In genomic region chr2:127886593-127886935, GRCh38 we compare ENCODE assay signal across 8 cellular contexts. TPM values are rescaled to one million over a fixed set of nuclear protein-coding genes. Genes with fewer than 3 reads are reported as not detected.
DNase-seq lines count a peak whose midpoint lies in the region; ATAC-seq, FAIRE-seq and TF ChIP-seq lines count a peak whose summit lies in the region.
"Not testable (repeated sequence)": the region's sequence is repeated elsewhere in the genome, so short reads cannot be mapped to it uniquely, and the experiment has no call there.

No MANE protein-coding gene starts in this region.

- in situ Hi-C loops in K562 (cut with MboI) = not testable (repeated sequence)

- TF ChIP-seq EP300 in K562 (IDR thresholded peaks at IDR 0.05; ENCODE audit: low read length) = not testable (repeated sequence)

- H3K4me1 ChIP-seq in K562 (replicated peaks in 1 of 2; ENCODE audit: control insufficient read depth in 2 of 2, insufficient read depth in 2 of 2, low read length in 2 of 2) = peaks cover 6 to 13% of the 10 kb centered on the region in 2 experiments; a peak in 3 of 5 replicates
- peaks cover 0 to 48% (median 36%) of the 10 kb centered on the region in 12 donors for H3K4me1 ChIP-seq in heart left ventricle

- H3K36me3 Mint-ChIP-seq in naive thymus-derived CD8-positive, alpha-beta T cell = peaks cover 0 to 28% (median 9%) of the 10 kb centered on the region in 3 donors

- H3K4me3 ChIP-seq in SK-N-MC (peak overlapping the region; percentile 79), K562 (peak overlapping the region; percentile 51), heart left ventricle (peak overlapping the region; percentile 50 to 90 (median 72))

- peak overlapping the region; percentile 63 to 92 (median 90) for H3K27ac Mint-ChIP-seq in naive thymus-derived CD8-positive, alpha-beta T cell

- FAIRE-seq in K562 (lab: Jason Lieb, UNC) = not testable (repeated sequence)

- TF ChIP-seq CTCF in K562 (IDR thresholded peaks at IDR 0.05 in 2 of 3, conservative IDR thresholded peaks at IDR 0.05 in 1 of 3; ENCODE audit: insufficient read depth in 2 of 3, low read depth in 1 of 3, low read length in 3 of 3); heart left ventricle (IDR thresholded peaks at IDR 0.05): not testable (repeated sequence)

- ATAC-seq in GM21717 (IDR thresholded peaks at IDR 0.05; ENCODE audit: unreplicated experiment) = peak; percentile 34
- peak; percentile 27 for ATAC-seq in HG03342 (IDR thresholded peaks at IDR 0.05; ENCODE audit: unreplicated experiment)
- ATAC-seq in K562 = peak; percentile 56
- peak; percentile 7 to 55 (median 48) for ATAC-seq in heart left ventricle
- ATAC-seq in naive thymus-derived CD8-positive, alpha-beta T cell = peak; percentile 17 to 23

- TF ChIP-seq POLR2A in K562 (conservative IDR thresholded peaks at IDR 0.05); heart left ventricle (IDR thresholded peaks at IDR 0.05): not testable (repeated sequence)

- peak overlapping the region; percentile 75 for H3K9ac ChIP-seq in SK-N-MC (ENCODE audit: insufficient read length)
- peak overlapping the region; percentile 58 to 93; a peak in 3 of 4 replicates for H3K9ac ChIP-seq in K562 (ENCODE audit: insufficient read depth in 1 of 2, low read depth in 2 of 2, low read length in 2 of 2)

- not testable (repeated sequence) for H3K9me3 Mint-ChIP-seq in naive thymus-derived CD8-positive, alpha-beta T cell

- H3K4me2 ChIP-seq in K562 (ENCODE audit: insufficient read depth, low read length) = peak overlapping the region; percentile 61; the same call in 1 of the 2 replicates

- WGBS in K562 (ENCODE audit: insufficient coverage, low coverage, missing lambda C conversion rate) = 0% methylated on average over 19 of the region's 32 CpGs
- 0% methylated on average over 4 to 32 of the region's 32 CpGs for WGBS in heart left ventricle, 4 donors

- not testable (repeated sequence) for H3K27me3 ChIP-seq in K562 (ENCODE audit: control insufficient read depth in 2 of 2, insufficient read depth in 2 of 2, low read length in 2 of 2); heart left ventricle

- not testable (repeated sequence) for H3K9me1 ChIP-seq in K562 (ENCODE audit: control insufficient read depth, insufficient read depth, low read length)

- peaks cover 43% of the 10 kb centered on the region for H3K79me2 ChIP-seq in K562 (ENCODE audit: control insufficient read depth, insufficient read depth, low read length)

- intact Hi-C loops in K562 (cut with micrococcal nuclease) = not testable (repeated sequence)
- intact Hi-C loops in heart left ventricle (cut with DNase I) = loop anchor here in 6 of 10 donors (2.0 to 10.0 kb wide), 4 partner anchors 138 to 208 kb away; partner anchors contain the start of genes SAP130 (in 4 of the 6) and UGGT1 (in 3 of the 6)

- H3K36me3 ChIP-seq in SK-N-MC (ENCODE audit: insufficient read depth, low read length) = peaks cover 24% of the 10 kb centered on the region
- peaks cover 28% of the 10 kb centered on the region; the same call in 2 of the 3 replicates for H3K36me3 ChIP-seq in K562 (ENCODE audit: control insufficient read depth, insufficient read depth, low read length)
- H3K36me3 ChIP-seq in heart left ventricle = peaks cover 0 to 26% (median 18%) of the 10 kb centered on the region in 9 donors

- H3K9me3 ChIP-seq in SK-N-MC (ENCODE audit: low read depth, low read length); K562 (replicated peaks; ENCODE audit: control insufficient read depth, insufficient read depth, low read depth, low read length); heart left ventricle: not testable (repeated sequence)

- H4K20me1 ChIP-seq in K562 (replicated peaks; ENCODE audit: control insufficient read depth, insufficient read depth, low read length) = not testable (repeated sequence)

- H3K27ac ChIP-seq in SK-N-MC = peak overlapping the region; percentile 83
- H3K27ac ChIP-seq in K562 (ENCODE audit: extremely low read depth, low read depth, low read length) = peak overlapping the region; percentile 55; the same call in 2 of the 3 replicates
- H3K27ac ChIP-seq in heart left ventricle = peak overlapping the region; percentile 81 to 94 (median 92)
- H3K27ac ChIP-seq in temporal lobe (ENCODE audit: low read depth, low read length) = peak overlapping the region; percentile 57

- BruUV-seq in K562 (replicated peaks; lab: Mats Ljungman, UMichigan) = TSS peak; percentile 69

- TF ChIP-seq RAD21 in K562 (CRISPR knock-in tag; conservative IDR thresholded peaks at IDR 0.05 in 1 of 2, IDR thresholded peaks at IDR 0.05 in 1 of 2) = not testable (repeated sequence)

- not testable (repeated sequence) for H3K27me3 Mint-ChIP-seq in naive thymus-derived CD8-positive, alpha-beta T cell

- H3K4me1 Mint-ChIP-seq in naive thymus-derived CD8-positive, alpha-beta T cell = peaks cover 29 to 53% (median 46%) of the 10 kb centered on the region in 4 donors

- POLR2A ChIA-PET in K562 (lab: Yijun Ruan, JAX); naive thymus-derived CD8-positive, alpha-beta T cell (lab: Charles Lee): not testable (repeated sequence)

- CTCF ChIA-PET in K562 (lab: Yijun Ruan, JAX; ENCODE audit: low intra/inter-chr PET ratio) = not testable (repeated sequence)

- H2AFZ ChIP-seq in K562 (ENCODE audit: low read depth, low read length) = peak overlapping the region; percentile 70

- DNase-seq in ELR (ENCODE audit: low read depth) = peak; percentile 27
- DNase-seq in SK-N-MC (ENCODE audit: low read depth, low spot score); K562 (ENCODE audit: extremely low read depth in 1 of 4, low spot score in 3 of 4); heart left ventricle; naive thymus-derived CD8-positive, alpha-beta T cell: not testable (repeated sequence)

- H3K4me3 Mint-ChIP-seq in naive thymus-derived CD8-positive, alpha-beta T cell = peak overlapping the region; percentile 75 to 91 (median 86)

TF ChIP-seq in K562, 482 proteins besides CTCF, POLR2A, EP300 and RAD21:
- peak; percentile 2; the same call in 1 of the 2 replicates for TF ChIP-seq POLR2G (IDR thresholded peaks at IDR 0.05; ENCODE audit: low read depth, low read length)
- 0 out of 2 replicates have a peak, but pooled peaks have one; percentile 2 for TF ChIP-seq ZNF583 (CRISPR knock-in tag; IDR thresholded peaks at IDR 0.05)
- TF ChIP-seq GABPB1 (CRISPR knock-in tag; IDR thresholded peaks at IDR 0.05) = 0 out of 2 replicates have a peak, but pooled peaks have one; percentile 4
- TF ChIP-seq ZFX (CRISPR knock-in tag; IDR thresholded peaks at IDR 0.05) = peak; percentile 71
- TF ChIP-seq NRF1 (conservative IDR thresholded peaks at IDR 0.05 in 1 of 2, IDR thresholded peaks at IDR 0.05 in 1 of 2) = peak; percentile 41 to 43; a peak in 2 of 4 replicates

RNA-seq across cellular contexts. Expression of gene AMMECR1L, which starts 0.8 kb away (rescaled TPM):
- total RNA-seq in K562 (2011; cell fraction: chromatin; rRNA removed; ENCODE audit: low replicate concordance) = 23.9 and 25.5 TPM in 2 replicates
- total RNA-seq in K562 (2011; cell fraction: nucleolus; rRNA removed) = 13.4 and 14.2 TPM in 2 replicates
- total RNA-seq in K562 (2011; cell fraction: nucleoplasm; rRNA removed) = 14.6 and 16.1 TPM in 2 replicates
- total RNA-seq in K562 (2014; rRNA removed) (6.5 and 7.3 TPM in 2 replicates), K562 (2014; rRNA removed; fragmentation: Illumina TruSeq; extraction: Trizol) (13.8 and 14.3 TPM in 2 replicates), K562 (2015; rRNA removed; fragmentation: Illumina TruSeq; extraction: Trizol) (11.2 and 11.5 TPM in 2 replicates), K562 (2021) (12.6 and 13.4 TPM in 2 replicates), heart left ventricle (10 to 100 TPM in 7 of 9 donors, 1 to 10 TPM in 2; 9.4 to 12.7 (median 10.2) TPM), temporal lobe (13.5 TPM)
- polyA plus RNA-seq in K562 (2011; rRNA removed) (7.7 and 9.1 TPM in 2 replicates), K562 (2014; fragmentation: Illumina TruSeq; extraction: Trizol) (15.3 and 15.5 TPM in 2 replicates), K562 (2014; fragmentation: Nextera tagmentation; extraction: Ambion mirVana) (1 to 10 TPM; 3.7 to 4.7 TPM), K562 (2014; rRNA removed) (7.7 and 8.6 TPM in 2 replicates), heart left ventricle (10 to 100 TPM in 1 of 2 donors, 1 to 10 TPM in 1; 4.0 to 12.6 TPM)
- polyA plus RNA-seq in K562 (2011; cell fraction: cytosol; rRNA removed) = 6.2 and 9.0 TPM in 2 replicates
- polyA plus RNA-seq in K562 (2011; cell fraction: nucleus; rRNA removed) = 16.3 and 17.8 TPM in 2 replicates
- polyA plus RNA-seq in K562 (2012) = 9.5 and 9.9 TPM in 2 replicates
- 11.9 and 14.3 TPM in 2 replicates for polyA minus RNA-seq in K562 (2011; rRNA and poly(A)+ RNA removed)
- polyA minus RNA-seq in K562 (2011; cell fraction: cytosol; rRNA and poly(A)+ RNA removed) = 5.4 and 7.9 TPM in 2 replicates
- 7.1 and 10.7 TPM in 2 replicates for polyA minus RNA-seq in K562 (2011; cell fraction: nucleus; rRNA and poly(A)+ RNA removed)
- 10 to 100 TPM; 13.5 to 14.0 TPM for total RNA-seq in naive thymus-derived CD8-positive, alpha-beta T cell
- 1 to 10 TPM; 2.6 to 7.0 (median 3.2) TPM for polyA plus RNA-seq in naive thymus-derived CD8-positive, alpha-beta T cell

RNA-seq across cellular contexts. Expression of gene POLR2D, which starts 28.6 kb away (rescaled TPM):
- total RNA-seq in K562 (2011; cell fraction: chromatin; rRNA removed; ENCODE audit: low replicate concordance) = 22.3 and 26.2 TPM in 2 replicates
- 9.7 and 10.7 TPM in 2 replicates for total RNA-seq in K562 (2011; cell fraction: nucleolus; rRNA removed)
- 17.3 and 28.2 TPM in 2 replicates for total RNA-seq in K562 (2011; cell fraction: nucleoplasm; rRNA removed)
- total RNA-seq in K562 (2014; rRNA removed) (30.7 and 42.8 TPM in 2 replicates), K562 (2014; rRNA removed; fragmentation: Illumina TruSeq; extraction: Trizol) (62.1 and 77.0 TPM in 2 replicates), K562 (2015; rRNA removed; fragmentation: Illumina TruSeq; extraction: Trizol) (46.0 and 49.0 TPM in 2 replicates), K562 (2021) (83.6 and 91.0 TPM in 2 replicates), heart left ventricle (10 to 100 TPM; 10.9 to 24.1 (median 21.4) TPM), temporal lobe (28.5 TPM)
- polyA plus RNA-seq in K562 (2011; rRNA removed) (37.5 and 67.8 TPM in 2 replicates), K562 (2014; fragmentation: Illumina TruSeq; extraction: Trizol) (96.3 and 108 TPM in 2 replicates), K562 (2014; fragmentation: Nextera tagmentation; extraction: Ambion mirVana) (10 to 100 TPM; 47.6 to 49.2 TPM), K562 (2014; rRNA removed) (44.5 and 51.4 TPM in 2 replicates), heart left ventricle (10 to 100 TPM in 1 of 2 donors, 1 to 10 TPM in 1; 8.5 to 25.5 TPM)
- 33.3 and 48.1 TPM in 2 replicates for polyA plus RNA-seq in K562 (2011; cell fraction: cytosol; rRNA removed)
- 17.3 and 18.2 TPM in 2 replicates for polyA plus RNA-seq in K562 (2011; cell fraction: nucleus; rRNA removed)
- 58.4 and 78.9 TPM in 2 replicates for polyA plus RNA-seq in K562 (2012)
- 31.8 and 55.4 TPM in 2 replicates for polyA minus RNA-seq in K562 (2011; rRNA and poly(A)+ RNA removed)
- polyA minus RNA-seq in K562 (2011; cell fraction: cytosol; rRNA and poly(A)+ RNA removed) = 21.8 and 29.9 TPM in 2 replicates
- 4.0 and 5.6 TPM in 2 replicates for polyA minus RNA-seq in K562 (2011; cell fraction: nucleus; rRNA and poly(A)+ RNA removed)
- 10 to 100 TPM; 28.1 to 29.6 TPM for total RNA-seq in naive thymus-derived CD8-positive, alpha-beta T cell
- polyA plus RNA-seq in naive thymus-derived CD8-positive, alpha-beta T cell = 10 to 100 TPM; 27.0 to 42.3 (median 34.4) TPM
